ENCODE assay signal across 1 cellular context in the genomic region with DNA sequence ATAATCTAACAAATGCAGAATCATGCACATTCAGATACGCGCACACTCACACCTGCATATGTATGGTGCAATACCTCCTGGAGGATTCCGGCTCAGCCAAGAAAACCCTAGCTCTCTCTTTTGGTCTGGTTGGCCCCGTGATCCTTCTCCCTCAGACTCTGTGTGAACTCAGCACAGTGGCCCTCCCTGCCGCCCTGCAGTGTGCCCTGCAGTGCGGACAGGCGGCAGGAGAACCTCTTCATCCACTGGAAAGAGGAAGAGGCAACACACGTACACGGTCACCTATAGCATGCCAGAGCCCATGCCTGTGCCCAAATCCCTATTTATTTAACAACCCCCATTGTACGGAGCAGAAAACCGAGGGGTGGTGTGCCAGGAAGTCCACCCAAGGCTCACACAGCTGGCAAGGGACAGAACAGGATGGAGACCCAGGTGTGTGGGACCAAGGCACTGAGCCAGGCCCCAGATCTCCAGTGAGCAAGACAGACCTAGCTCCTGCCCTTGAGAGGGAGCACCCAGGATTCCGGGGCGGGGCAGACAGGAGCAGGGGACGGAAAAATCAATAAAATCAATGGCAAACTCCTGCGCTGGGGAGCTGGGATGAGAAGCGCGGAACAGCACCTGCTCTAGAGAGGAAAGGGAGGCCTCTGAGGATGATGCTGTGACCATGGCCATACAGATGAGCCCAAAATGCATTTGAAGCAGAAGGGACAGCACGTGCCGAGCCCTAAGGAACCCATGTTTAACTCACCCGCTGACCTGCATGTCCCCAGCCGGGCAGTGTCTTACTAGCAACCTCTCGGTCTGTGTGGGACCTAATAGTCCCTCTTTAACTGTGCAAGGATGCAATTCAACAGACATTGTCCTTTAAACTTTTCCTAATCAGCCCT.
A peak's percentile ranks its signal among the peaks of the same experiment; 100 is the strongest.
TF ChIP-seq lines count a peak whose summit lies in the region.

No MANE protein-coding gene starts in this region.

TF ChIP-seq in HepG2, 621 proteins besides CTCF, POLR2A, EP300 and RAD21 (continued from another document and continues in another):
- TF ChIP-seq, protein P1, sequence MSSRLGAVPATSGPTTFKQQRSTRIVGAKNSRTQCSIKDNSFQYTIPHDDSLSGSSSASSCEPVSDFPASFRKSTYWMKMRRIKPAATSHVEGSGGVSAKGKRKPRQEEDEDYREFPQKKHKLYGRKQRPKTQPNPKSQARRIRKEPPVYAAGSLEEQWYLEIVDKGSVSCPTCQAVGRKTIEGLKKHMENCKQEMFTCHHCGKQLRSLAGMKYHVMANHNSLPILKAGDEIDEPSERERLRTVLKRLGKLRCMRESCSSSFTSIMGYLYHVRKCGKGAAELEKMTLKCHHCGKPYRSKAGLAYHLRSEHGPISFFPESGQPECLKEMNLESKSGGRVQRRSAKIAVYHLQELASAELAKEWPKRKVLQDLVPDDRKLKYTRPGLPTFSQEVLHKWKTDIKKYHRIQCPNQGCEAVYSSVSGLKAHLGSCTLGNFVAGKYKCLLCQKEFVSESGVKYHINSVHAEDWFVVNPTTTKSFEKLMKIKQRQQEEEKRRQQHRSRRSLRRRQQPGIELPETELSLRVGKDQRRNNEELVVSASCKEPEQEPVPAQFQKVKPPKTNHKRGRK (CRISPR knock-in tag; IDR thresholded peaks at IDR 0.05) = no peak
- TF ChIP-seq ZNF572 (CRISPR knock-in tag; IDR thresholded peaks at IDR 0.05) (peak; percentile 97; the same call in 1 of the 2 replicates), ZNF768 (CRISPR knock-in tag; IDR thresholded peaks at IDR 0.05) (peak; percentile 55; the same call in 1 of the 2 replicates), UBTF (CRISPR knock-in tag; IDR thresholded peaks at IDR 0.05) (peak; percentile 84), SALL1 (CRISPR knock-in tag; IDR thresholded peaks at IDR 0.05) (peak; percentile 88), ZNF17 (CRISPR knock-in tag; IDR thresholded peaks at IDR 0.05) (no peak), MAZ (IDR thresholded peaks at IDR 0.05; ENCODE audit: borderline replicate concordance, low read depth, low read length) (peak; percentile 90), MAZ (CRISPR knock-in tag; IDR thresholded peaks at IDR 0.05; ENCODE audit: low read depth) (peak; percentile 92), HMGXB3 (CRISPR knock-in tag; IDR thresholded peaks at IDR 0.05; ENCODE audit: borderline replicate concordance) (no peak), CHD2 (IDR thresholded peaks at IDR 0.05; ENCODE audit: low read depth, low read length) (no peak), ATF7-NPFF (CRISPR knock-in tag; IDR thresholded peaks at IDR 0.05; ENCODE audit: low read depth) (no peak), USF2 (IDR thresholded peaks at IDR 0.05; ENCODE audit: low read depth, low read length) (no peak), USF2 (CRISPR knock-in tag; IDR thresholded peaks at IDR 0.05; ENCODE audit: borderline replicate concordance) (no peak), ZNF75D (CRISPR knock-in tag; IDR thresholded peaks at IDR 0.05; ENCODE audit: borderline replicate concordance) (no peak), ZNF644 (CRISPR knock-in tag; IDR thresholded peaks at IDR 0.05; ENCODE audit: low read depth) (no peak), ZNF263 (CRISPR knock-in tag; IDR thresholded peaks at IDR 0.05) (peak; percentile 100), FOXK2 (IDR thresholded peaks at IDR 0.05) (no peak), FOSL1 (CRISPR knock-in tag; IDR thresholded peaks at IDR 0.05; ENCODE audit: borderline replicate concordance) (no peak), ZNF317 (CRISPR knock-in tag; IDR thresholded peaks at IDR 0.05) (no peak), ZNF841 (CRISPR knock-in tag; IDR thresholded peaks at IDR 0.05; ENCODE audit: borderline replicate concordance) (no peak), ZNF766 (CRISPR knock-in tag; IDR thresholded peaks at IDR 0.05; ENCODE audit: borderline replicate concordance) (no peak), ZFX (CRISPR knock-in tag; IDR thresholded peaks at IDR 0.05; ENCODE audit: low read depth) (peak; percentile 60), MXD1 (CRISPR knock-in tag; IDR thresholded peaks at IDR 0.05) (no peak; the same call in 1 of the 2 replicates), ESRRA (CRISPR knock-in tag; IDR thresholded peaks at IDR 0.05; ENCODE audit: low read depth) (peak; percentile 84; the same call in 1 of the 2 replicates), ZNF280D (CRISPR knock-in tag; IDR thresholded peaks at IDR 0.05) (no peak), ZNF343 (CRISPR knock-in tag; IDR thresholded peaks at IDR 0.05) (no peak; the same call in 1 of the 2 replicates), MTA1 (CRISPR knock-in tag; IDR thresholded peaks at IDR 0.05; ENCODE audit: borderline replicate concordance) (peak; percentile 94; the same call in 1 of the 2 replicates), DMAP1 (CRISPR knock-in tag; IDR thresholded peaks at IDR 0.05) (peak; percentile 39), PCBP2 (optimal IDR thresholded peaks at IDR 0.05; ENCODE audit: low read depth, low read length, poor library complexity, severe bottlenecking) (no peak), EZH2 (conservative IDR thresholded peaks at IDR 0.05; ENCODE audit: low read depth, low read length) (no peak), POLR2AphosphoS5 (IDR thresholded peaks at IDR 0.05; ENCODE audit: low read depth, low read length) (no peak), TBP (CRISPR knock-in tag; IDR thresholded peaks at IDR 0.05) (no peak), MEF2D (CRISPR knock-in tag; IDR thresholded peaks at IDR 0.05) (0 out of 2 replicates have a peak, but pooled peaks have one; percentile 33)
- TF ChIP-seq, protein P2, sequence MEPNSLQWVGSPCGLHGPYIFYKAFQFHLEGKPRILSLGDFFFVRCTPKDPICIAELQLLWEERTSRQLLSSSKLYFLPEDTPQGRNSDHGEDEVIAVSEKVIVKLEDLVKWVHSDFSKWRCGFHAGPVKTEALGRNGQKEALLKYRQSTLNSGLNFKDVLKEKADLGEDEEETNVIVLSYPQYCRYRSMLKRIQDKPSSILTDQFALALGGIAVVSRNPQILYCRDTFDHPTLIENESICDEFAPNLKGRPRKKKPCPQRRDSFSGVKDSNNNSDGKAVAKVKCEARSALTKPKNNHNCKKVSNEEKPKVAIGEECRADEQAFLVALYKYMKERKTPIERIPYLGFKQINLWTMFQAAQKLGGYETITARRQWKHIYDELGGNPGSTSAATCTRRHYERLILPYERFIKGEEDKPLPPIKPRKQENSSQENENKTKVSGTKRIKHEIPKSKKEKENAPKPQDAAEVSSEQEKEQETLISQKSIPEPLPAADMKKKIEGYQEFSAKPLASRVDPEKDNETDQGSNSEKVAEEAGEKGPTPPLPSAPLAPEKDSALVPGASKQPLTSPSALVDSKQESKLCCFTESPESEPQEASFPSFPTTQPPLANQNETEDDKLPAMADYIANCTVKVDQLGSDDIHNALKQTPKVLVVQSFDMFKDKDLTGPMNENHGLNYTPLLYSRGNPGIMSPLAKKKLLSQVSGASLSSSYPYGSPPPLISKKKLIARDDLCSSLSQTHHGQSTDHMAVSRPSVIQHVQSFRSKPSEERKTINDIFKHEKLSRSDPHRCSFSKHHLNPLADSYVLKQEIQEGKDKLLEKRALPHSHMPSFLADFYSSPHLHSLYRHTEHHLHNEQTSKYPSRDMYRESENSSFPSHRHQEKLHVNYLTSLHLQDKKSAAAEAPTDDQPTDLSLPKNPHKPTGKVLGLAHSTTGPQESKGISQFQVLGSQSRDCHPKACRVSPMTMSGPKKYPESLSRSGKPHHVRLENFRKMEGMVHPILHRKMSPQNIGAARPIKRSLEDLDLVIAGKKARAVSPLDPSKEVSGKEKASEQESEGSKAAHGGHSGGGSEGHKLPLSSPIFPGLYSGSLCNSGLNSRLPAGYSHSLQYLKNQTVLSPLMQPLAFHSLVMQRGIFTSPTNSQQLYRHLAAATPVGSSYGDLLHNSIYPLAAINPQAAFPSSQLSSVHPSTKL (CRISPR knock-in tag; IDR thresholded peaks at IDR 0.05) = peak; percentile 87
- TF ChIP-seq, protein P3, sequence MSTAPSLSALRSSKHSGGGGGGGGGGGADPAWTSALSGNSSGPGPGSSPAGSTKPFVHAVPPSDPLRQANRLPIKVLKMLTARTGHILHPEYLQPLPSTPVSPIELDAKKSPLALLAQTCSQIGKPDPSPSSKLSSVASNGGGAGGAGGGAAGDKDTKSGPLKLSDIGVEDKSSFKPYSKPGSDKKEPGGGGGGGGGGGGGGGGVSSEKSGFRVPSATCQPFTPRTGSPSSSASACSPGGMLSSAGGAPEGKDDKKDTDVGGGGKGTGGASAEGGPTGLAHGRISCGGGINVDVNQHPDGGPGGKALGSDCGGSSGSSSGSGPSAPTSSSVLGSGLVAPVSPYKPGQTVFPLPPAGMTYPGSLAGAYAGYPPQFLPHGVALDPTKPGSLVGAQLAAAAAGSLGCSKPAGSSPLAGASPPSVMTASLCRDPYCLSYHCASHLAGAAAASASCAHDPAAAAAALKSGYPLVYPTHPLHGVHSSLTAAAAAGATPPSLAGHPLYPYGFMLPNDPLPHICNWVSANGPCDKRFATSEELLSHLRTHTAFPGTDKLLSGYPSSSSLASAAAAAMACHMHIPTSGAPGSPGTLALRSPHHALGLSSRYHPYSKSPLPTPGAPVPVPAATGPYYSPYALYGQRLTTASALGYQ (CRISPR knock-in tag; IDR thresholded peaks at IDR 0.05) = peak; percentile 72; the same call in 1 of the 2 replicates
